9 cellular contexts compared by ENCODE assay signal in genomic region chr12:108884116-108885012, GRCh38. TPM values are rescaled to one million over a fixed set of nuclear protein-coding genes. Genes with fewer than 3 reads are reported as not detected.
DNase-seq lines count a peak whose midpoint lies in the region; ATAC-seq, FAIRE-seq and TF ChIP-seq lines count a peak whose summit lies in the region.
"Had no signal": no experiment of that assay in that cellular context is flagged by ENCODE, and none has a peak within 500 bp of the region (broad histone marks: within the 10 kb centered on the region; RNA-seq: fewer than 3 reads in every experiment).

No MANE protein-coding gene starts in this region.

- no peak for TF ChIP-seq POLR2A in vagina (IDR thresholded peaks at IDR 0.05)

- H3K27me3 Mint-ChIP-seq in astrocyte (ENCODE audit: low read depth, unreplicated experiment), result peaks cover 7% of the 10 kb centered on the region

- in situ Hi-C loops in KBM-7 (cut with MboI; ENCODE audit: low pct_unique_long_range_greater_than_20kb, low sequenced_read_pairs), result no loop called here

- H3K4me2 ChIP-seq in astrocyte (ENCODE audit: low read length), result no peak overlapping the region

- TF ChIP-seq CTCF in astrocyte (IDR thresholded peaks at IDR 0.05; ENCODE audit: insufficient read depth, low read depth, low read length) (peak; percentile 37), vagina (IDR thresholded peaks at IDR 0.05) (peak in 1 of 3 experiments; percentile 8)

- H3K27ac Mint-ChIP-seq in astrocyte (ENCODE audit: unreplicated experiment), result no peak overlapping the region

- H3K79me2 ChIP-seq in astrocyte (ENCODE audit: insufficient read depth, low read length), result no peaks in the 10 kb centered on the region

- H3K4me1 Mint-ChIP-seq in astrocyte (ENCODE audit: low read depth, unreplicated experiment), result no peaks in the 10 kb centered on the region

- intact Hi-C loops in vagina (cut with DNase I), result no loop called here

- H3K4me3 Mint-ChIP-seq in astrocyte (ENCODE audit: unreplicated experiment), result no peak overlapping the region

- peak; percentile 47 for FAIRE-seq in astrocyte (lab: Jason Lieb, UNC)

- DNase-seq in COLO668 (lab: John Stamatoyannopoulos, UW; ENCODE audit: unreplicated experiment) (peak; percentile 60), KBM-7 (peak; percentile 69), T-helper 2 cell (peak; percentile 17 to 68 (median 48)), astrocyte (ENCODE audit: low read depth) (no peak), iris pigment epithelial cell (ENCODE audit: low read depth) (peak; percentile 27), vagina (ENCODE audit: extremely low spot score in 2 of 2) (no peak)
- peak; percentile 46 for DNase-seq in stimulated activated CD8-positive, alpha-beta memory T cell treated with anti-CD3 and anti-CD28 coated beads, Interleukin-15, amount 100 ng/mL, for 1 hour (ENCODE audit: low read depth)

- no peak for ATAC-seq in HG03108 (IDR thresholded peaks at IDR 0.05; ENCODE audit: unreplicated experiment)

- H3K4me3 ChIP-seq in astrocyte (ENCODE audit: insufficient read depth, low read depth, low read length) (no peak overlapping the region), vagina (no peak overlapping the region)

- no peaks in the 10 kb centered on the region for H4K20me1 ChIP-seq in astrocyte (ENCODE audit: insufficient read depth, low read length)

- no peaks in the 10 kb centered on the region for H3K4me1 ChIP-seq in astrocyte (ENCODE audit: insufficient read depth, low read length)
- no peaks in the 10 kb centered on the region for H3K4me1 ChIP-seq in vagina

- H3K9me3 ChIP-seq in astrocyte (ENCODE audit: insufficient read depth, low read depth, low read length) (no peaks in the 10 kb centered on the region), vagina (no peaks in the 10 kb centered on the region)

- no peaks in the 10 kb centered on the region for H3K9me3 Mint-ChIP-seq in astrocyte (ENCODE audit: unreplicated experiment)

- H3K27me3 ChIP-seq in astrocyte (ENCODE audit: insufficient read depth, low read length) (no peaks in the 10 kb centered on the region), vagina (no peaks in the 10 kb centered on the region)

- H3K27ac ChIP-seq in astrocyte (ENCODE audit: low read depth, low read length), result no peak overlapping the region
- no peak overlapping the region for H3K27ac ChIP-seq in vagina

- H3K36me3 Mint-ChIP-seq in astrocyte (ENCODE audit: low read depth, unreplicated experiment), result no peaks in the 10 kb centered on the region

- H3K9ac ChIP-seq in astrocyte (ENCODE audit: low read length), result no peak overlapping the region

- no peak overlapping the region for H2AFZ ChIP-seq in astrocyte (ENCODE audit: low read depth, low read length)

- H3K36me3 ChIP-seq in astrocyte (ENCODE audit: insufficient read depth, low read length) (no peaks in the 10 kb centered on the region), vagina (no peaks in the 10 kb centered on the region)

RNA-seq across cellular contexts. Expression of gene DAO, which starts 4.5 kb away (rescaled TPM):
- not detected in 2 replicates for total RNA-seq in astrocyte
- total RNA-seq in vagina, result not detected
- total RNA-seq: subcutaneous adipose tissue had no signal

RNA-seq across cellular contexts. Expression of gene SSH1, which starts 27.0 kb away (rescaled TPM):
- total RNA-seq in astrocyte, result 64.6 and 75.9 TPM in 2 replicates
- total RNA-seq in vagina, result 38.1 TPM

Comparison
In these comparisons a context has a peak if more than half of its experiments do, and no peak if none do; other contexts are left out.
1. DNase-seq: peak in COLO668 (single experiment), KBM-7 (single experiment), T-helper 2 cell (5 of 5), iris pigment epithelial cell (single experiment) and stimulated activated CD8-positive, alpha-beta memory T cell treated with anti-CD3 and anti-CD28 coated beads, Interleukin-15, amount 100 ng/mL, for 1 hour (single experiment); none in astrocyte (single experiment) and vagina (0 of 2).